In the genomic region with DNA sequence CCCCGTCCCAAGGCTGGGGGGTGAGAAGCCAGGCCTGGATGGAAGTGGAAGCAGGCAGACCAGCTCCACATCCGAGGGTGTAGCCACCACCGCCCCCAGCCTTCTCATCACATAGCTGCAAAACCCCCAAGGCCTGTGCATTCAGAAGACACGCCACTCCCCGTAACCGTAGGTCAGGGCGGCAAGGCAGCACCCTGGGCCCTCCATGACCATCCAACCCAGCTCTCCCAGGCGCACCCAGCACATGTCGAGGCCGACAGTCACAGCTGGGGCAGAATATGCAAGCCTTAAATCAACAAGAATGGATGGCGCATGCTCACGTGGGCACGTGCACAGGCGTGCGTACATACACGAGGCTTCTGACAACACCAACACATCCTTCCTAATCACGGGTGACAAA, we compare ENCODE assay signal across 14 cellular contexts. TPM values are rescaled to one million over a fixed set of nuclear protein-coding genes. Genes with fewer than 3 reads are reported as not detected.
DNase-seq lines count a peak whose midpoint lies in the region; ATAC-seq, FAIRE-seq and TF ChIP-seq lines count a peak whose summit lies in the region.
"Had no signal": no experiment of that assay in that cellular context is flagged by ENCODE, and none has a peak within 500 bp of the region (broad histone marks: within the 10 kb centered on the region; RNA-seq: fewer than 3 reads in every experiment).

No MANE protein-coding gene starts in this region.

- peaks cover 19% of the 10 kb centered on the region for H3K4me1 Mint-ChIP-seq in GM23338
- peaks cover 46% of the 10 kb centered on the region for H3K4me1 Mint-ChIP-seq in stimulated activated memory B cell treated with anti-CD40 and anti-IgM and Interleukin-4, amounts not matched to agents 10 μg/mL and 1 μg/mL and 100 μg/mL, for 72 hours
- H3K4me1 Mint-ChIP-seq in activated T-helper 1 cell treated with anti-CD3 and anti-CD28 coated beads, Interleukin-12 subunit alpha, Interleukin-12 subunit beta, Interleukin-2, Interleukin-4 antibody, amounts not matched to agents 30 ng/mL and 10 ng/mL and 1 ng/mL, durations not matched to agents 14 hours and 24 hours and 36 hours (ENCODE audit: low read depth), result no peaks in the 10 kb centered on the region

- no peak overlapping the region for H2BK120ac ChIP-seq in mesenchymal stem cell (ENCODE audit: low read depth, low read length)

- H4K91ac ChIP-seq in mesenchymal stem cell (ENCODE audit: low read length), result no peak overlapping the region

- no peak overlapping the region for H3K4ac ChIP-seq in mesenchymal stem cell (ENCODE audit: low read depth in 1 of 2, low read length in 2 of 2)

- peaks cover 7% of the 10 kb centered on the region; the same call in 2 of the 3 replicates for H3K36me3 Mint-ChIP-seq in GM23338 (ENCODE audit: low read depth)
- H3K36me3 Mint-ChIP-seq in stimulated activated memory B cell treated with anti-CD40 and anti-IgM and Interleukin-4, amounts not matched to agents 10 μg/mL and 1 μg/mL and 100 μg/mL, for 72 hours, result peaks cover 47% of the 10 kb centered on the region
- no peaks in the 10 kb centered on the region for H3K36me3 Mint-ChIP-seq in activated T-helper 1 cell treated with anti-CD3 and anti-CD28 coated beads, Interleukin-12 subunit alpha, Interleukin-12 subunit beta, Interleukin-2, Interleukin-4 antibody, amounts not matched to agents 30 ng/mL and 10 ng/mL and 1 ng/mL, durations not matched to agents 14 hours and 24 hours and 36 hours (ENCODE audit: low read depth)

- POLR2A ChIA-PET in K562 (lab: Yijun Ruan, JAX), result interaction anchor here (0.5 to 0.6 kb wide), 3 partner anchors 27 to 361 kb away, joined by 3 read pairs; no protein-coding TSS in a partner anchor

- H3K4me2 ChIP-seq in GM23338 (no peak overlapping the region), K562 (ENCODE audit: insufficient read depth, low read length) (no peak overlapping the region), mesenchymal stem cell (ENCODE audit: low read length, poor library complexity, severe bottlenecking) (no peak overlapping the region)

- no peak overlapping the region for H3K9ac ChIP-seq in K562 (ENCODE audit: insufficient read depth in 1 of 2, low read depth in 2 of 2, low read length in 2 of 2)
- no peak overlapping the region for H3K9ac ChIP-seq in mesenchymal stem cell (ENCODE audit: low read length)

- peak overlapping the region; percentile 17 for H4K8ac ChIP-seq in mesenchymal stem cell (ENCODE audit: low read length)

- H3K4me3 ChIP-seq in GM23338, result no peak overlapping the region
- H3K4me3 ChIP-seq in K562, result no peak overlapping the region
- no peak overlapping the region for H3K4me3 ChIP-seq in mesenchymal stem cell (ENCODE audit: insufficient read depth in 1 of 2, low read depth in 1 of 2, low read length in 2 of 2)
- H3K4me3 ChIP-seq: SK-N-MC had no signal

- DNase-seq in GM23338 (ENCODE audit: low spot score) (no peak), K562 (ENCODE audit: extremely low read depth in 1 of 4, low spot score in 3 of 4) (no peak), mesenchymal stem cell (no peak), DMS53 (lab: John Stamatoyannopoulos, UW) (no peak)
- no peak for DNase-seq in activated T-helper 1 cell treated with anti-CD3 and anti-CD28 coated beads, Interleukin-12 subunit alpha, Interleukin-12 subunit beta, Interleukin-2, Interleukin-4 antibody, amounts not matched to agents 30 ng/mL and 10 ng/mL and 1 ng/mL, durations not matched to agents 14 hours and 24 hours and 36 hours (ENCODE audit: low spot score)
- DNase-seq: Calu3; CD4-positive, alpha-beta T cell; NCI-H1105; NCI-H187; NCI-H226; NCI-H524 treated with DMSO at 0.1 percent for 48 hours had no signal

- no peak for TF ChIP-seq RAD21 in K562 (CRISPR knock-in tag; conservative IDR thresholded peaks at IDR 0.05 in 1 of 2, IDR thresholded peaks at IDR 0.05 in 1 of 2)

- FAIRE-seq in K562 (lab: Jason Lieb, UNC), result no peak

- WGBS in K562 (ENCODE audit: insufficient coverage, low coverage, missing lambda C conversion rate), result 17% methylated on average over 17 of the region's 17 CpGs
- WGBS in mesenchymal stem cell, result 81% methylated on average over 13 of the region's 17 CpGs

- no peak overlapping the region for H3K23ac ChIP-seq in mesenchymal stem cell (ENCODE audit: low read length in 2 of 2)

- peaks cover 4% of the 10 kb centered on the region for H3K27me3 Mint-ChIP-seq in GM23338 (ENCODE audit: insufficient read depth, low read depth, poor library complexity)
- no peaks in the 10 kb centered on the region for H3K27me3 Mint-ChIP-seq in stimulated activated memory B cell treated with anti-CD40 and anti-IgM and Interleukin-4, amounts not matched to agents 10 μg/mL and 1 μg/mL and 100 μg/mL, for 72 hours
- H3K27me3 Mint-ChIP-seq in activated T-helper 1 cell treated with anti-CD3 and anti-CD28 coated beads, Interleukin-12 subunit alpha, Interleukin-12 subunit beta, Interleukin-2, Interleukin-4 antibody, amounts not matched to agents 30 ng/mL and 10 ng/mL and 1 ng/mL, durations not matched to agents 14 hours and 24 hours and 36 hours (ENCODE audit: insufficient read depth), result no peaks in the 10 kb centered on the region
- H3K27me3 Mint-ChIP-seq: CD4-positive, alpha-beta T cell had no signal

- peak overlapping the region in 1 of 2 experiments; percentile 13 for H3K18ac ChIP-seq in mesenchymal stem cell (ENCODE audit: low read depth in 1 of 2, low read length in 2 of 2)

- no peaks in the 10 kb centered on the region; the same call in 2 of the 3 replicates for H3K9me3 Mint-ChIP-seq in GM23338
- H3K9me3 Mint-ChIP-seq in stimulated activated memory B cell treated with anti-CD40 and anti-IgM and Interleukin-4, amounts not matched to agents 10 μg/mL and 1 μg/mL and 100 μg/mL, for 72 hours, result no peaks in the 10 kb centered on the region
- H3K9me3 Mint-ChIP-seq in activated T-helper 1 cell treated with anti-CD3 and anti-CD28 coated beads, Interleukin-12 subunit alpha, Interleukin-12 subunit beta, Interleukin-2, Interleukin-4 antibody, amounts not matched to agents 30 ng/mL and 10 ng/mL and 1 ng/mL, durations not matched to agents 14 hours and 24 hours and 36 hours, result no peaks in the 10 kb centered on the region
- H3K9me3 Mint-ChIP-seq: CD4-positive, alpha-beta T cell had no signal

- H3F3A ChIP-seq in GM23338 (replicated peaks; ENCODE audit: low read depth), result no peaks in the 10 kb centered on the region

- H3K27ac ChIP-seq in GM23338 (ENCODE audit: low read depth) (0 out of 2 replicates have a peak overlapping the region, but pooled peaks have one; percentile 59), K562 (ENCODE audit: extremely low read depth, low read depth, low read length) (no peak overlapping the region), mesenchymal stem cell (ENCODE audit: low read length, poor library complexity, severe bottlenecking) (no peak overlapping the region)
- H3K27ac ChIP-seq: SK-N-MC had no signal

- H3K4me3 Mint-ChIP-seq in GM23338, result no peak overlapping the region
- no peak overlapping the region for H3K4me3 Mint-ChIP-seq in stimulated activated memory B cell treated with anti-CD40 and anti-IgM and Interleukin-4, amounts not matched to agents 10 μg/mL and 1 μg/mL and 100 μg/mL, for 72 hours
- no peak overlapping the region for H3K4me3 Mint-ChIP-seq in activated T-helper 1 cell treated with anti-CD3 and anti-CD28 coated beads, Interleukin-12 subunit alpha, Interleukin-12 subunit beta, Interleukin-2, Interleukin-4 antibody, amounts not matched to agents 30 ng/mL and 10 ng/mL and 1 ng/mL, durations not matched to agents 14 hours and 24 hours and 36 hours
- H3K4me3 Mint-ChIP-seq: CD4-positive, alpha-beta T cell had no signal

- CTCF ChIA-PET in K562 (lab: Yijun Ruan, JAX; ENCODE audit: low intra/inter-chr PET ratio), result no interaction called here

- H2AFZ ChIP-seq in GM23338 (no peak overlapping the region), K562 (ENCODE audit: low read depth, low read length) (no peak overlapping the region), mesenchymal stem cell (ENCODE audit: low read depth, low read length) (no peak overlapping the region)

- H3K4me1 ChIP-seq in GM23338 (ENCODE audit: insufficient read depth) (no peaks in the 10 kb centered on the region), K562 (replicated peaks in 1 of 2; ENCODE audit: control insufficient read depth in 2 of 2, insufficient read depth in 2 of 2, low read length in 2 of 2) (peaks cover 0 to 17% of the 10 kb centered on the region in 2 experiments; a peak in 1 of 5 replicates), mesenchymal stem cell (ENCODE audit: control insufficient read depth, insufficient read depth, low read depth, low read length) (peaks cover 77% of the 10 kb centered on the region)

- H3K79me1 ChIP-seq in mesenchymal stem cell (replicated peaks; ENCODE audit: low read length, poor library complexity, severe bottlenecking), result peaks cover 13% of the 10 kb centered on the region

- BruUV-seq in K562 (replicated peaks; lab: Mats Ljungman, UMichigan), result no TSS peak

- H3K9me1 ChIP-seq in K562 (ENCODE audit: control insufficient read depth, insufficient read depth, low read length), result no peaks in the 10 kb centered on the region

- no peak for TF ChIP-seq POLR2A in K562 (conservative IDR thresholded peaks at IDR 0.05)

- H2AK5ac ChIP-seq in mesenchymal stem cell (ENCODE audit: low read length, severe bottlenecking), result peak overlapping the region; percentile 26

- no peak overlapping the region for H2BK12ac ChIP-seq in mesenchymal stem cell (ENCODE audit: low read length in 2 of 2)

- intact Hi-C loops in K562 (cut with micrococcal nuclease), result no loop called here
- intact Hi-C loops in activated T-helper 1 cell treated with anti-CD3 and anti-CD28 coated beads, Interleukin-12 subunit alpha, Interleukin-12 subunit beta, Interleukin-2, Interleukin-4 antibody, amounts not matched to agents 30 ng/mL and 10 ng/mL and 1 ng/mL, durations not matched to agents 14 hours and 24 hours and 36 hours (cut with micrococcal nuclease), result no loop called here

- no peak overlapping the region for H2BK15ac ChIP-seq in mesenchymal stem cell (ENCODE audit: low read depth, poor library complexity, severe bottlenecking)

- in situ Hi-C loops in K562 (cut with MboI), result no loop called here

- H3K27me3 ChIP-seq in GM23338 (ENCODE audit: insufficient read depth) (no peaks in the 10 kb centered on the region), K562 (ENCODE audit: control insufficient read depth in 2 of 2, insufficient read depth in 2 of 2, low read length in 2 of 2) (peaks cover 0 to 37% of the 10 kb centered on the region in 2 experiments; a peak in 2 of 5 replicates), mesenchymal stem cell (ENCODE audit: control insufficient read depth in 1 of 2, insufficient read depth in 1 of 2, low read length in 2 of 2) (no peaks in the 10 kb centered on the region)

- H3K27ac Mint-ChIP-seq in GM23338, result peak overlapping the region; percentile 77; the same call in 1 of the 2 replicates
- H3K27ac Mint-ChIP-seq in stimulated activated memory B cell treated with anti-CD40 and anti-IgM and Interleukin-4, amounts not matched to agents 10 μg/mL and 1 μg/mL and 100 μg/mL, for 72 hours, result peak overlapping the region; percentile 19
- no peak overlapping the region for H3K27ac Mint-ChIP-seq in activated T-helper 1 cell treated with anti-CD3 and anti-CD28 coated beads, Interleukin-12 subunit alpha, Interleukin-12 subunit beta, Interleukin-2, Interleukin-4 antibody, amounts not matched to agents 30 ng/mL and 10 ng/mL and 1 ng/mL, durations not matched to agents 14 hours and 24 hours and 36 hours
- H3K27ac Mint-ChIP-seq: CD4-positive, alpha-beta T cell had no signal

- H3K36me3 ChIP-seq in GM23338 (ENCODE audit: insufficient read depth) (no peaks in the 10 kb centered on the region), K562 (ENCODE audit: control insufficient read depth, insufficient read depth, low read length) (no peaks in the 10 kb centered on the region), mesenchymal stem cell (ENCODE audit: control insufficient read depth in 1 of 2, insufficient read depth in 2 of 2, low read depth in 1 of 2, low read length in 2 of 2) (peaks cover 24 to 46% of the 10 kb centered on the region in 2 experiments)

- H3K9me3 ChIP-seq in K562 (replicated peaks; ENCODE audit: control insufficient read depth, insufficient read depth, low read depth, low read length), result no peaks in the 10 kb centered on the region
- no peaks in the 10 kb centered on the region for H3K9me3 ChIP-seq in mesenchymal stem cell (ENCODE audit: control insufficient read depth, low read length)

- H3K9me2 ChIP-seq in GM23338 (ENCODE audit: insufficient read depth), result no peaks in the 10 kb centered on the region

- no peak overlapping the region for H2BK5ac ChIP-seq in mesenchymal stem cell (ENCODE audit: low read depth, low read length, poor library complexity, severe bottlenecking)

- H3K79me2 ChIP-seq in GM23338 (replicated peaks; ENCODE audit: insufficient read depth) (peaks cover 52% of the 10 kb centered on the region), K562 (ENCODE audit: control insufficient read depth, insufficient read depth, low read length) (no peaks in the 10 kb centered on the region)

- ATAC-seq in GM23338, result no peak
- ATAC-seq in K562, result no peak
- no peak for ATAC-seq in stimulated activated memory B cell treated with anti-CD40 and anti-IgM and Interleukin-4, amounts not matched to agents 10 μg/mL and 1 μg/mL and 100 μg/mL, for 72 hours
- no peak for ATAC-seq in GM21526 (IDR thresholded peaks at IDR 0.05; ENCODE audit: low FRiP score, unreplicated experiment)

- TF ChIP-seq EP300 in K562 (IDR thresholded peaks at IDR 0.05; ENCODE audit: low read length), result no peak

- H4K20me1 ChIP-seq in GM23338 (replicated peaks; ENCODE audit: insufficient read depth) (no peaks in the 10 kb centered on the region; the same call in 1 of the 2 replicates), K562 (replicated peaks; ENCODE audit: control insufficient read depth, insufficient read depth, low read length) (peaks cover 18% of the 10 kb centered on the region)

- TF ChIP-seq CTCF in GM23338 (conservative IDR thresholded peaks at IDR 0.05; ENCODE audit: low read depth in 2 of 2), result no peak
- no peak for TF ChIP-seq CTCF in K562 (IDR thresholded peaks at IDR 0.05 in 2 of 3, conservative IDR thresholded peaks at IDR 0.05 in 1 of 3; ENCODE audit: insufficient read depth in 2 of 3, low read depth in 1 of 3, low read length in 3 of 3)

- no peak overlapping the region for H3K14ac ChIP-seq in mesenchymal stem cell (ENCODE audit: low read length in 2 of 2)

RNA-seq across cellular contexts. Expression of a gene that starts 52.7 kb away (rescaled TPM):
- total RNA-seq in GM23338 (2014; rRNA removed; shearing (Covaris generic)), result 24.3 and 28.9 TPM in 2 replicates
- polyA plus RNA-seq in GM23338 (2016; fragmentation: Nextera tagmentation; extraction: Ambion mirVana) (7.2 and 8.1 TPM in 2 replicates), K562 (2011; rRNA removed) (0.79 and 1.0 TPM in 2 replicates), K562 (2014; fragmentation: Illumina TruSeq; extraction: Trizol) (1.5 and 1.7 TPM in 2 replicates), K562 (2014; fragmentation: Nextera tagmentation; extraction: Ambion mirVana) (under 1 TPM in 1 of 2 experiments, not detected in 1; 0.01 TPM), K562 (2014; rRNA removed) (1.2 and 1.5 TPM in 2 replicates)
- total RNA-seq in K562 (2011; cell fraction: chromatin; rRNA removed; ENCODE audit: low replicate concordance), result 4.0 and 7.9 TPM in 2 replicates
- total RNA-seq in K562 (2011; cell fraction: nucleolus; rRNA removed), result 2.4 and 2.5 TPM in 2 replicates
- total RNA-seq in K562 (2011; cell fraction: nucleoplasm; rRNA removed), result 1.8 and 4.4 TPM in 2 replicates
- total RNA-seq in K562 (2014; rRNA removed) (1.0 and 1.5 TPM in 2 replicates), K562 (2014; rRNA removed; fragmentation: Illumina TruSeq; extraction: Trizol) (0.76 and 1.3 TPM in 2 replicates), K562 (2015; rRNA removed; fragmentation: Illumina TruSeq; extraction: Trizol) (0.91 and 0.94 TPM in 2 replicates), K562 (2021) (2.7 and 3.0 TPM in 2 replicates)
- polyA plus RNA-seq in K562 (2011; cell fraction: cytosol; rRNA removed), result 0.77 and 1.4 TPM in 2 replicates
- 1.4 and 2.5 TPM in 2 replicates for polyA plus RNA-seq in K562 (2011; cell fraction: nucleus; rRNA removed)
- polyA plus RNA-seq in K562 (2012), result 0.75 and 1.2 TPM in 2 replicates
- polyA minus RNA-seq in K562 (2011; rRNA and poly(A)+ RNA removed), result 1.5 and 1.9 TPM in 2 replicates
- polyA minus RNA-seq in K562 (2011; cell fraction: cytosol; rRNA and poly(A)+ RNA removed), result 1.8 and 2.1 TPM in 2 replicates
- 1.4 and 1.9 TPM in 2 replicates for polyA minus RNA-seq in K562 (2011; cell fraction: nucleus; rRNA and poly(A)+ RNA removed)
- polyA plus RNA-seq in mesenchymal stem cell (2013, experiment 1 of 2), result 11.6 TPM
- 11.1 TPM for polyA plus RNA-seq in mesenchymal stem cell (2013, experiment 2 of 2)
- 5.4 and 5.8 TPM in 2 replicates for total RNA-seq in activated T-helper 1 cell treated with anti-CD3 and anti-CD28 coated beads, Interleukin-12 subunit alpha, Interleukin-12 subunit beta, Interleukin-2, Interleukin-4 antibody, amounts not matched to agents 30 ng/mL and 10 ng/mL and 1 ng/mL, durations not matched to agents 14 hours and 24 hours and 36 hours
